1 cellular context compared by ENCODE assay signal in the genomic region with DNA sequence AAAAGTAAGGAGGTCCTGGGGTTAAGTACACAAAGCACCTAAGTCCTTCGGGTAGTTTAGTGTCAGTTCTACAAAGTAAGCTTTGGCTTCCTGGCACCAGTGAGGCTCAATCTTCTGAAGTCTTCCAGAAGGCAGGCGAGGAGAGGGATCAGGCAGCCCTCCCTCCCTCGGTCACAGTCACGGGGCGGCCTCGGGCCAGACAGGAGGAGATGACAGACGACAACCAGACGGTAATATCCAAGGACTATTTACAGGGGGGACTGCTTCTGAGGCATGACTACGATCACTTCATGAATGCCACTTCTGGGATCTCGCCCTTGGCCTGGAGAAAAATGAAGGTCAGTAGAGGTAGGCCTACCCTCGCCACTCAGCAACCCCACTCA.
TF ChIP-seq lines count a peak whose summit lies in the region.

No MANE protein-coding gene starts in this region.

TF ChIP-seq in HepG2, 621 proteins besides CTCF, POLR2A, EP300 and RAD21:
- TF ChIP-seq, protein P1, sequence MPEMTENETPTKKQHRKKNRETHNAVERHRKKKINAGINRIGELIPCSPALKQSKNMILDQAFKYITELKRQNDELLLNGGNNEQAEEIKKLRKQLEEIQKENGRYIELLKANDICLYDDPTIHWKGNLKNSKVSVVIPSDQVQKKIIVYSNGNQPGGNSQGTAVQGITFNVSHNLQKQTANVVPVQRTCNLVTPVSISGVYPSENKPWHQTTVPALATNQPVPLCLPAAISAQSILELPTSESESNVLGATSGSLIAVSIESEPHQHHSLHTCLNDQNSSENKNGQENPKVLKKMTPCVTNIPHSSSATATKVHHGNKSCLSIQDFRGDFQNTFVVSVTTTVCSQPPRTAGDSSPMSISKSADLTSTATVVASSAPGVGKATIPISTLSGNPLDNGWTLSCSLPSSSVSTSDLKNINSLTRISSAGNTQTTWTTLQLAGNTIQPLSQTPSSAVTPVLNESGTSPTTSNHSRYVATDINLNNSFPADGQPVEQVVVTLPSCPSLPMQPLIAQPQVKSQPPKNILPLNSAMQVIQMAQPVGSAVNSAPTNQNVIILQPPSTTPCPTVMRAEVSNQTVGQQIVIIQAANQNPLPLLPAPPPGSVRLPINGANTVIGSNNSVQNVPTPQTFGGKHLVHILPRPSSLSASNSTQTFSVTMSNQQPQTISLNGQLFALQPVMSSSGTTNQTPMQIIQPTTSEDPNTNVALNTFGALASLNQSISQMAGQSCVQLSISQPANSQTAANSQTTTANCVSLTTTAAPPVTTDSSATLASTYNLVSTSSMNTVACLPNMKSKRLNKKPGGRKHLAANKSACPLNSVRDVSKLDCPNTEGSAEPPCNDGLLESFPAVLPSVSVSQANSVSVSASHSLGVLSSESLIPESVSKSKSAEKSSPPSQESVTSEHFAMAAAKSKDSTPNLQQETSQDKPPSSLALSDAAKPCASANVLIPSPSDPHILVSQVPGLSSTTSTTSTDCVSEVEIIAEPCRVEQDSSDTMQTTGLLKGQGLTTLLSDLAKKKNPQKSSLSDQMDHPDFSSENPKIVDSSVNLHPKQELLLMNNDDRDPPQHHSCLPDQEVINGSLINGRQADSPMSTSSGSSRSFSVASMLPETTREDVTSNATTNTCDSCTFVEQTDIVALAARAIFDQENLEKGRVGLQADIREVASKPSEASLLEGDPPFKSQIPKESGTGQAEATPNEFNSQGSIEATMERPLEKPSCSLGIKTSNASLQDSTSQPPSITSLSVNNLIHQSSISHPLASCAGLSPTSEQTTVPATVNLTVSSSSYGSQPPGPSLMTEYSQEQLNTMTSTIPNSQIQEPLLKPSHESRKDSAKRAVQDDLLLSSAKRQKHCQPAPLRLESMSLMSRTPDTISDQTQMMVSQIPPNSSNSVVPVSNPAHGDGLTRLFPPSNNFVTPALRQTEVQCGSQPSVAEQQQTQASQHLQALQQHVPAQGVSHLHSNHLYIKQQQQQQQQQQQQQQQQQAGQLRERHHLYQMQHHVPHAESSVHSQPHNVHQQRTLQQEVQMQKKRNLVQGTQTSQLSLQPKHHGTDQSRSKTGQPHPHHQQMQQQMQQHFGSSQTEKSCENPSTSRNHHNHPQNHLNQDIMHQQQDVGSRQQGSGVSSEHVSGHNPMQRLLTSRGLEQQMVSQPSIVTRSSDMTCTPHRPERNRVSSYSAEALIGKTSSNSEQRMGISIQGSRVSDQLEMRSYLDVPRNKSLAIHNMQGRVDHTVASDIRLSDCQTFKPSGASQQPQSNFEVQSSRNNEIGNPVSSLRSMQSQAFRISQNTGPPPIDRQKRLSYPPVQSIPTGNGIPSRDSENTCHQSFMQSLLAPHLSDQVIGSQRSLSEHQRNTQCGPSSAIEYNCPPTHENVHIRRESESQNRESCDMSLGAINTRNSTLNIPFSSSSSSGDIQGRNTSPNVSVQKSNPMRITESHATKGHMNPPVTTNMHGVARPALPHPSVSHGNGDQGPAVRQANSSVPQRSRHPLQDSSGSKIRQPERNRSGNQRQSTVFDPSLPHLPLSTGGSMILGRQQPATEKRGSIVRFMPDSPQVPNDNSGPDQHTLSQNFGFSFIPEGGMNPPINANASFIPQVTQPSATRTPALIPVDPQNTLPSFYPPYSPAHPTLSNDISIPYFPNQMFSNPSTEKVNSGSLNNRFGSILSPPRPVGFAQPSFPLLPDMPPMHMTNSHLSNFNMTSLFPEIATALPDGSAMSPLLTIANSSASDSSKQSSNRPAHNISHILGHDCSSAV (CRISPR knock-in tag; IDR thresholded peaks at IDR 0.05; ENCODE audit: borderline replicate concordance) = 0 out of 2 replicates have a peak, but pooled peaks have one; percentile 56
- no peak for TF ChIP-seq ARNT (IDR thresholded peaks at IDR 0.05)
- TF ChIP-seq NFRKB (IDR thresholded peaks at IDR 0.05) = no peak
- TF ChIP-seq ZNF674 (CRISPR knock-in tag; IDR thresholded peaks at IDR 0.05; ENCODE audit: low read depth) = peak; percentile 20; the same call in 1 of the 2 replicates
- 0 out of 2 replicates have a peak, but pooled peaks have one; percentile 21 for TF ChIP-seq NCOA1 (CRISPR knock-in tag; IDR thresholded peaks at IDR 0.05)
- no peak for TF ChIP-seq ZMYM3 (CRISPR knock-in tag; IDR thresholded peaks at IDR 0.05)
